17 cellular contexts compared by ENCODE assay signal in genomic region chr13:44739539-44739938, GRCh38.
"Had no signal": no experiment of that assay in that cellular context is flagged by ENCODE, and none has a peak within 500 bp of the region (broad histone marks: within the 10 kb centered on the region; RNA-seq: fewer than 3 reads in every experiment).

No MANE protein-coding gene starts in this region.

- H3K27me3 ChIP-seq: body of pancreas, gastrocnemius medialis, heart right ventricle had no signal

- H3K9me3 ChIP-seq: body of pancreas, gastrocnemius medialis, heart right ventricle had no signal

- DNase-seq: activated CD4-positive, alpha-beta memory T cell treated with anti-CD3 and anti-CD28 coated beads, Interleukin-2, amount 10 ng/mL, durations not matched to agents 7 days and 5 days; activated CD4-positive, alpha-beta T cell treated with anti-CD3 and anti-CD28 coated beads for 36 hours; activated CD8-positive, alpha-beta memory T cell treated with anti-CD3 and anti-CD28 coated beads, Interleukin-2, amount 10 ng/mL, durations not matched to agents 7 days and 5 days; activated naive CD4-positive, alpha-beta T cell treated with Interleukin-2 at 50 U/mL for 16 hours; activated naive CD8-positive, alpha-beta T cell treated with anti-CD3 and anti-CD28 coated beads, Interleukin-2, amount 10 ng/mL, durations not matched to agents 7 days and 5 days; body of pancreas; dorsolateral prefrontal cortex; gastrocnemius medialis; heart right ventricle; natural killer cell; nucleus accumbens; stimulated activated CD4-positive, alpha-beta T cell treated with anti-CD3 and anti-CD28 coated beads, Interleukin-1b, Interleukin-23, amount 100 ng/mL, for 48 hours; stimulated activated naive CD4-positive, alpha-beta T cell treated with Interleukin-2 at 50 U/mL for 16 hours; SW 1271; T-helper 2 cell had no signal

- H3K36me3 ChIP-seq: gastrocnemius medialis, heart right ventricle had no signal

- ATAC-seq: activated CD4-positive, alpha-beta T cell treated with anti-CD3 and anti-CD28 coated beads for 36 hours; activated CD8-positive, alpha-beta memory T cell treated with anti-CD3 and anti-CD28 coated beads, Interleukin-2, amount 10 ng/mL, durations not matched to agents 7 days and 5 days; activated T-helper 17 cell treated with anti-CD3 and anti-CD28 coated beads, Interleukin-2, amount 50 U/mL, for 72 hours; body of pancreas; gastrocnemius medialis; heart right ventricle; natural killer cell had no signal

- H3K4me3 ChIP-seq: body of pancreas, dorsolateral prefrontal cortex, gastrocnemius medialis, heart right ventricle had no signal

- H3K27ac ChIP-seq: body of pancreas, dorsolateral prefrontal cortex, epithelial cell of prostate, gastrocnemius medialis, heart right ventricle had no signal
